In the genomic region with DNA sequence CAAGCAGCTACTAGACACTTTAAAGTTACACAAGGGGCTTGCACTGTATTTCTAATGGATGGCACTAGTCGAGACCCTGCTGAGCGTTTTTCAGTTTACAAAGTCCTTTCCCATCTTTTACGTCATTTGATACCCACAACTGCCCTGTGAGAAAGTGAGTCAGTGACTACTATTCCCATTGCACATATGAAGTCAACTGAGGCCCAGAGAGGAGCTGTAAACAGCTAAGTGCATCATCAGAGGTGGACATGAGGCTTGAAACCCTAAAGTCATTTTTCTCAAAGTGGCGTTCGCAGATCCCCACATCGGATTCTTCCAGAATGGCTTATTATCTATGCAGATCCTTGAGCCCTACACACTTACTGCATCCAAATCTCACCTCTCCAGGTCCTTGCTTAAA, we compare ENCODE assay signal across 32 cellular contexts. TPM values are rescaled to one million over a fixed set of nuclear protein-coding genes. Genes with fewer than 3 reads are reported as not detected.
"Had no signal": no experiment of that assay in that cellular context is flagged by ENCODE, and none has a peak within 500 bp of the region (broad histone marks: within the 10 kb centered on the region; RNA-seq: fewer than 3 reads in every experiment).

No MANE protein-coding gene starts in this region.

- H3K27me3 Mint-ChIP-seq: dendritic cell treated with granulocyte-macrophage colony-stimulating factor and Interleukin-4, amounts not matched to agents 40 ng/mL and 50 ng/mL, for 4 days had no signal

- H3K9me3 ChIP-seq: colonic mucosa, esophagus muscularis mucosa, esophagus squamous epithelium, gastrocnemius medialis, gastroesophageal sphincter, heart right ventricle had no signal

- H3K27ac Mint-ChIP-seq: dendritic cell treated with granulocyte-macrophage colony-stimulating factor and Interleukin-4, amounts not matched to agents 40 ng/mL and 50 ng/mL, for 4 days; effector memory CD8-positive, alpha-beta T cell; endodermal cell had no signal

- H3K27ac ChIP-seq: colonic mucosa, coronary artery, dorsolateral prefrontal cortex, epithelial cell of prostate, esophagus muscularis mucosa, esophagus squamous epithelium, foreskin keratinocyte, gastrocnemius medialis, gastroesophageal sphincter, heart left ventricle, heart right ventricle had no signal

- H3K36me3 ChIP-seq: colonic mucosa, esophagus muscularis mucosa, esophagus squamous epithelium, gastrocnemius medialis, gastroesophageal sphincter, heart left ventricle, heart right ventricle had no signal

- H3K9me3 Mint-ChIP-seq: dendritic cell treated with granulocyte-macrophage colony-stimulating factor and Interleukin-4, amounts not matched to agents 40 ng/mL and 50 ng/mL, for 4 days; effector memory CD8-positive, alpha-beta T cell; endodermal cell had no signal

- DNase-seq: colonic mucosa; cortex of kidney; dermis blood vessel endothelial cell; dorsolateral prefrontal cortex; effector CD4-positive, alpha-beta T cell; effector CD8-positive, alpha-beta T cell; effector memory CD4-positive, alpha-beta T cell; effector memory CD8-positive, alpha-beta T cell; endodermal cell; erythroblast; esophagus squamous epithelium; foreskin fibroblast; foreskin keratinocyte; foreskin melanocyte; gastrocnemius medialis; glutamatergic neuron; head of caudate nucleus; heart left ventricle; heart right ventricle had no signal

- FAIRE-seq: colon, endometrium, endothelial cell of umbilical vein, frontal cortex had no signal

- H3K4me1 ChIP-seq: esophagus muscularis mucosa, foreskin keratinocyte, gastrocnemius medialis, gastroesophageal sphincter, heart left ventricle, heart right ventricle had no signal

- H3K27me3 ChIP-seq: colonic mucosa, dorsolateral prefrontal cortex, esophagus muscularis mucosa, esophagus squamous epithelium, gastrocnemius medialis, gastroesophageal sphincter, heart left ventricle, heart right ventricle had no signal

- ATAC-seq: effector memory CD8-positive, alpha-beta T cell; esophagus mucosa; foreskin keratinocyte; gastrocnemius medialis; gastroesophageal sphincter; heart left ventricle; heart right ventricle had no signal

- H3K4me3 Mint-ChIP-seq: dendritic cell treated with granulocyte-macrophage colony-stimulating factor and Interleukin-4, amounts not matched to agents 40 ng/mL and 50 ng/mL, for 4 days; effector memory CD8-positive, alpha-beta T cell; endodermal cell had no signal

- H3K4me3 ChIP-seq: colonic mucosa, coronary artery, dorsolateral prefrontal cortex, esophagus muscularis mucosa, esophagus squamous epithelium, gastrocnemius medialis, gastroesophageal sphincter, heart left ventricle, heart right ventricle had no signal

RNA-seq across cellular contexts. Expression of a gene that starts 50.6 kb away (rescaled TPM):
- total RNA-seq: dermis blood vessel endothelial cell, dermis microvascular lymphatic vessel endothelial cell, endothelial cell of umbilical vein, epithelial cell of proximal tubule, esophagus mucosa, esophagus muscularis mucosa, esophagus squamous epithelium, fibroblast of lung, foreskin keratinocyte, gastrocnemius medialis had no signal
- polyA plus RNA-seq: endothelial cell of umbilical vein, foreskin keratinocyte, heart left ventricle, heart right ventricle had no signal
